ENCODE assay signal across 2 cellular contexts in genomic region chr7:47517821-47518480, GRCh38.
A peak's percentile ranks its signal among the peaks of the same experiment; 100 is the strongest.
TF ChIP-seq lines count a peak whose summit lies in the region.

No MANE protein-coding gene starts in this region.

TF ChIP-seq in A549, 52 proteins besides CTCF, POLR2A, EP300 and RAD21:
- TF ChIP-seq HMGXB4 (CRISPR knock-in tag; IDR thresholded peaks at IDR 0.05; ENCODE audit: borderline replicate concordance), result no peak
- no peak for TF ChIP-seq RCOR1 (IDR thresholded peaks at IDR 0.05; ENCODE audit: low read depth, low read length)
- no peak for TF ChIP-seq E2F6 (IDR thresholded peaks at IDR 0.05; ENCODE audit: borderline replicate concordance, low read depth)
- TF ChIP-seq MYC (IDR thresholded peaks at IDR 0.05; ENCODE audit: borderline replicate concordance, low read length), result no peak
- TF ChIP-seq MAZ (IDR thresholded peaks at IDR 0.05; ENCODE audit: borderline replicate concordance, low read depth, low read length), result no peak
- TF ChIP-seq HOXB5 (CRISPR knock-in tag; IDR thresholded peaks at IDR 0.05), result no peak
- TF ChIP-seq KDM5A (IDR thresholded peaks at IDR 0.05), result no peak
- no peak for TF ChIP-seq TP53 (CRISPR knock-in tag; IDR thresholded peaks at IDR 0.05)
- TF ChIP-seq ATOH8 (CRISPR knock-in tag; IDR thresholded peaks at IDR 0.05; ENCODE audit: low read depth), result no peak
- TF ChIP-seq JUNB (IDR thresholded peaks at IDR 0.05), result no peak
- TF ChIP-seq EHF (CRISPR knock-in tag; IDR thresholded peaks at IDR 0.05), result no peak
- no peak for TF ChIP-seq NFE2L2 (conservative IDR thresholded peaks at IDR 0.05; ENCODE audit: low read length)
- TF ChIP-seq CHD2 (IDR thresholded peaks at IDR 0.05; ENCODE audit: low read length, partially characterized antibody), result no peak
- no peak for TF ChIP-seq PHF8 (IDR thresholded peaks at IDR 0.05; ENCODE audit: borderline replicate concordance, low read depth)
- no peak for TF ChIP-seq HEYL (CRISPR knock-in tag; IDR thresholded peaks at IDR 0.05)
- TF ChIP-seq USF2 (IDR thresholded peaks at IDR 0.05), result no peak
- no peak for TF ChIP-seq GATA3 (IDR thresholded peaks at IDR 0.05; ENCODE audit: borderline replicate concordance)
- no peak for TF ChIP-seq NR3C1 (IDR thresholded peaks at IDR 0.05)
- no peak for TF ChIP-seq ZSCAN20 (CRISPR knock-in tag; IDR thresholded peaks at IDR 0.05)
- no peak for TF ChIP-seq POLR2AphosphoS2 (conservative IDR thresholded peaks at IDR 0.05; ENCODE audit: low read length)

TF ChIP-seq in K562, 482 proteins besides CTCF, POLR2A, EP300 and RAD21:
- no peak for TF ChIP-seq ZC3H8 (IDR thresholded peaks at IDR 0.05)
- peak; percentile 95 for TF ChIP-seq CUX1 (CRISPR knock-in tag; IDR thresholded peaks at IDR 0.05)
- TF ChIP-seq HCFC1 (IDR thresholded peaks at IDR 0.05; ENCODE audit: low read depth, low read length), result no peak
